ENCODE assay signal across 1 cellular context in the genomic region with DNA sequence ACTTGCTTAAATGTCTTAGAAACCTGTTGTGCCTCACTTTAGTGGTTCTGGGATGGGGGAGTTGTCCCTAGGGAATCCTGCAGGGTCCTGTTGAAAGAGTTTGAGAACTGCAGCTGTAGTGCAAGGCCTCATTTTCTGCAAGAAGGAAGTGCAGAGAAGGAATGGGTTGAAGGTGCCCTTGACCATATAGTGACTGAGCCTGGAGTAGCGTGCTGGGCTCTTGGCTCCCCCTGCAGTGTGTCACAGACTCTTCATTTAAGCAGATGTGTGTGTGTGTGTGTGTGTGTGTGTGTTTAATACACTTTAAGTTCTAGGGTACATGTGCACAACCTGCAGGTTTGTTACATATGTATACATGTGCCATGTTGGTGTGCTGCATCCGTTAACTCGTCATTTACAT.
TF ChIP-seq lines count a peak whose summit lies in the region.

No MANE protein-coding gene starts in this region.

TF ChIP-seq in HCT116, 20 proteins besides CTCF, POLR2A, EP300 and RAD21 (continued from another document):
- TF ChIP-seq, protein P1, sequence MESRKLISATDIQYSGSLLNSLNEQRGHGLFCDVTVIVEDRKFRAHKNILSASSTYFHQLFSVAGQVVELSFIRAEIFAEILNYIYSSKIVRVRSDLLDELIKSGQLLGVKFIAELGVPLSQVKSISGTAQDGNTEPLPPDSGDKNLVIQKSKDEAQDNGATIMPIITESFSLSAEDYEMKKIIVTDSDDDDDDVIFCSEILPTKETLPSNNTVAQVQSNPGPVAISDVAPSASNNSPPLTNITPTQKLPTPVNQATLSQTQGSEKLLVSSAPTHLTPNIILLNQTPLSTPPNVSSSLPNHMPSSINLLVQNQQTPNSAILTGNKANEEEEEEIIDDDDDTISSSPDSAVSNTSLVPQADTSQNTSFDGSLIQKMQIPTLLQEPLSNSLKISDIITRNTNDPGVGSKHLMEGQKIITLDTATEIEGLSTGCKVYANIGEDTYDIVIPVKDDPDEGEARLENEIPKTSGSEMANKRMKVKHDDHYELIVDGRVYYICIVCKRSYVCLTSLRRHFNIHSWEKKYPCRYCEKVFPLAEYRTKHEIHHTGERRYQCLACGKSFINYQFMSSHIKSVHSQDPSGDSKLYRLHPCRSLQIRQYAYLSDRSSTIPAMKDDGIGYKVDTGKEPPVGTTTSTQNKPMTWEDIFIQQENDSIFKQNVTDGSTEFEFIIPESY (IDR thresholded peaks at IDR 0.05; ENCODE audit: extremely low read depth, insufficient replicate concordance, low read length), result no peak
- TF ChIP-seq ZNF274 (IDR thresholded peaks at IDR 0.05; ENCODE audit: low read depth, low read length), result no peak
- TF ChIP-seq CBX3 (IDR thresholded peaks at IDR 0.05; ENCODE audit: low read depth), result no peak
- no peak for TF ChIP-seq POLR2AphosphoS5 (IDR thresholded peaks at IDR 0.05; ENCODE audit: low read depth, low read length)
- no peak for TF ChIP-seq FOSL1 (IDR thresholded peaks at IDR 0.05; ENCODE audit: low read depth)
- TF ChIP-seq SRF (IDR thresholded peaks at IDR 0.05; ENCODE audit: low read depth), result no peak
- no peak for TF ChIP-seq TCF7L2 (IDR thresholded peaks at IDR 0.05; ENCODE audit: borderline replicate concordance, extremely low read depth, insufficient read depth, insufficient read length)
- no peak for TF ChIP-seq SP1 (IDR thresholded peaks at IDR 0.05; ENCODE audit: low read depth)
- TF ChIP-seq, protein P2, sequence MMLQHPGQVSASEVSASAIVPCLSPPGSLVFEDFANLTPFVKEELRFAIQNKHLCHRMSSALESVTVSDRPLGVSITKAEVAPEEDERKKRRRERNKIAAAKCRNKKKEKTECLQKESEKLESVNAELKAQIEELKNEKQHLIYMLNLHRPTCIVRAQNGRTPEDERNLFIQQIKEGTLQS (IDR thresholded peaks at IDR 0.05), result no peak
- TF ChIP-seq EGR1 (IDR thresholded peaks at IDR 0.05; ENCODE audit: low read depth), result no peak
- no peak for TF ChIP-seq EZH2phosphoT487 (IDR thresholded peaks at IDR 0.05; ENCODE audit: borderline replicate concordance)
- no peak for TF ChIP-seq SIN3A (IDR thresholded peaks at IDR 0.05; ENCODE audit: low read depth)
- no peak for TF ChIP-seq YY1 (IDR thresholded peaks at IDR 0.05; ENCODE audit: extremely low read depth, insufficient replicate concordance, low read depth, low read length)
- TF ChIP-seq ZFX (IDR thresholded peaks at IDR 0.05), result no peak
